19 cellular contexts compared by ENCODE assay signal in genomic region chr12:52651726-52652261, GRCh38. TPM values are rescaled to one million over a fixed set of nuclear protein-coding genes. Genes with fewer than 3 reads are reported as not detected.
"Had no signal": no experiment of that assay in that cellular context is flagged by ENCODE, and none has a peak within 500 bp of the region (broad histone marks: within the 10 kb centered on the region; RNA-seq: fewer than 3 reads in every experiment).

Gene KRT2 (minus strand): TSS chr12:52652211. CDS start chr12:52652142, 69 bp downstream.

- H3K9me3 ChIP-seq: thoracic aorta, upper lobe of right lung had no signal

- H3K36me3 ChIP-seq: thoracic aorta, upper lobe of right lung had no signal

- ATAC-seq: activated CD4-positive, alpha-beta T cell treated with anti-CD3 and anti-CD28 coated beads for 36 hours; activated T-cell treated with anti-CD3 and anti-CD28 coated beads, Interleukin-2, amount 50 U/mL, for 4 hours; naive thymus-derived CD8-positive, alpha-beta T cell; sciatic nerve; stimulated activated memory B cell treated with anti-CD40 and anti-IgM and Interleukin-4, amounts not matched to agents 10 μg/mL and 1 μg/mL and 100 μg/mL, for 72 hours; upper lobe of right lung; WTC11 had no signal

- H3K27ac ChIP-seq: parathyroid adenoma, thoracic aorta, upper lobe of right lung had no signal

- H3K4me1 ChIP-seq: parathyroid adenoma, upper lobe of right lung had no signal

- H3K4me3 ChIP-seq: smooth muscle cell, upper lobe of right lung had no signal

- DNase-seq: activated CD4-positive, alpha-beta memory T cell treated with anti-CD3 and anti-CD28 coated beads, Interleukin-2, amount 10 ng/mL, durations not matched to agents 7 days and 5 days; activated CD4-positive, alpha-beta T cell treated with anti-CD3 and anti-CD28 coated beads for 36 hours; activated CD8-positive, alpha-beta memory T cell treated with anti-CD3 and anti-CD28 coated beads, Interleukin-2, amount 50 U/mL, for 4 hours; activated effector memory CD4-positive, alpha-beta T cell treated with Interleukin-2 at 50 U/mL for 16 hours; activated T-cell treated with anti-CD3 and anti-CD28 coated beads, Interleukin-2, amount 50 U/mL, for 4 hours; erythroblast; foreskin melanocyte; mesenchymal stem cell; naive thymus-derived CD8-positive, alpha-beta T cell; stimulated activated CD4-positive, alpha-beta T cell treated with anti-CD3 and anti-CD28 coated beads, Interleukin-4, amount 100 ng/mL, for 24 hours; upper lobe of right lung had no signal

RNA-seq across cellular contexts. Expression of gene KRT2, which starts in this region (rescaled TPM):
- total RNA-seq: activated CD4-positive, alpha-beta memory T cell treated with anti-CD3 and anti-CD28 coated beads, Interleukin-2, amount 10 ng/mL, durations not matched to agents 7 days and 5 days; activated CD4-positive, alpha-beta T cell treated with anti-CD3 and anti-CD28 coated beads for 36 hours; activated T-cell treated with anti-CD3 and anti-CD28 coated beads, Interleukin-2, amount 50 U/mL, for 4 hours; liver; mucosa of gallbladder; sciatic nerve; smooth muscle cell; upper lobe of right lung; WTC11 had no signal
- polyA plus RNA-seq: liver, smooth muscle cell had no signal
